Comparison of ENCODE assay signal across 8 cellular contexts in genomic region chr5:42993516-42994284, GRCh38. TPM values are rescaled to one million over a fixed set of nuclear protein-coding genes. Genes with fewer than 3 reads are reported as not detected.
DNase-seq lines count a peak whose midpoint lies in the region; ATAC-seq and TF ChIP-seq lines count a peak whose summit lies in the region.

No MANE protein-coding gene starts in this region.

- in situ Hi-C loops in mammary epithelial cell (cut with MboI; ENCODE audit: low sequenced_read_pairs in 2 of 2), result no loop called here

- H3K4me1 Mint-ChIP-seq in H9, result peaks cover 8 to 21% of the 10 kb centered on the region in 2 experiments
- H3K4me1 Mint-ChIP-seq in T-cell, result peaks cover 36 to 45% (median 43%) of the 10 kb centered on the region in 3 donors

- dilution Hi-C loops in mammary epithelial cell (cut with HindIII; ENCODE audit: low sequenced_read_pairs), result no loop called here

- H3K36me3 ChIP-seq in mammary epithelial cell (ENCODE audit: insufficient read depth, low read length) (no peaks in the 10 kb centered on the region), lower lobe of right lung (no peaks in the 10 kb centered on the region), stomach (no peaks in the 10 kb centered on the region), BE2C (no peaks in the 10 kb centered on the region)

- H4K5ac ChIP-seq in H9 (ENCODE audit: insufficient read length, low read depth, low read length), result no peak overlapping the region

- no peak overlapping the region for H4K91ac ChIP-seq in H9 (ENCODE audit: insufficient read length, low read depth, low read length)

- H3K4me3 ChIP-seq in mammary epithelial cell (replicated peaks in 1 of 3; ENCODE audit: insufficient read depth in 1 of 3, low read depth in 2 of 3, low read length in 3 of 3), result no peak overlapping the region
- H3K4me3 ChIP-seq in lower lobe of right lung, result peak overlapping the region; percentile 58
- peak overlapping the region; percentile 29 to 55 (median 34) for H3K4me3 ChIP-seq in stomach
- H3K4me3 ChIP-seq in BE2C (ENCODE audit: low read depth, low read length), result no peak overlapping the region

- no peak overlapping the region for H3K14ac ChIP-seq in H9 (ENCODE audit: insufficient read depth, low read length)

- no peak overlapping the region for H2BK120ac ChIP-seq in H9 (ENCODE audit: low read depth, low read length, poor library complexity, severe bottlenecking)

- peak; percentile 9 to 24 (median 10) for ATAC-seq in T-cell (replicated peaks in 1 of 4)
- ATAC-seq in lower lobe of right lung, result peak; percentile 20 to 38

- peaks cover 18 to 31% of the 10 kb centered on the region in 2 experiments for H3K9me3 Mint-ChIP-seq in H9
- H3K9me3 Mint-ChIP-seq in T-cell, result no peaks in the 10 kb centered on the region

- H3K27ac Mint-ChIP-seq in H9, result no peak overlapping the region
- H3K27ac Mint-ChIP-seq in T-cell, result peak overlapping the region; percentile 100

- H3K36me3 Mint-ChIP-seq in H9 (ENCODE audit: insufficient read depth in 1 of 3, low read depth in 3 of 3) (peaks cover 0 to 7% (median 5%) of the 10 kb centered on the region in 3 experiments; a peak in 3 of 7 replicates), T-cell (no peaks in the 10 kb centered on the region)

- H3K23ac ChIP-seq in H9 (ENCODE audit: insufficient read length, low read depth, low read length), result no peak overlapping the region

- no peak overlapping the region for H2AFZ ChIP-seq in H9 (ENCODE audit: low read length)
- peak overlapping the region; percentile 35 for H2AFZ ChIP-seq in mammary epithelial cell (ENCODE audit: low read depth, low read length)

- H4K20me1 ChIP-seq in H9 (ENCODE audit: control insufficient read depth, insufficient read depth, insufficient read length) (no peaks in the 10 kb centered on the region), mammary epithelial cell (ENCODE audit: insufficient read depth, low read length) (no peaks in the 10 kb centered on the region)

- no peak overlapping the region for H3T11ph ChIP-seq in H9 (ENCODE audit: low read length)

- no CpG with 5 or more reads among the region's 34 CpGs for WGBS in H9 (ENCODE audit: extremely low coverage, insufficient read length, low lambda C conversion rate)
- 39% methylated on average over 29 of the region's 34 CpGs for WGBS in mammary epithelial cell (ENCODE audit: low coverage, missing lambda C conversion rate)
- 15 to 19% (median 17%) methylated on average over 32 to 34 of the region's 34 CpGs for WGBS in stomach, 5 donors

- TF ChIP-seq CTCF in H9 (conservative IDR thresholded peaks at IDR 0.05) (no peak), mammary epithelial cell (conservative IDR thresholded peaks at IDR 0.05 in 1 of 2, IDR thresholded peaks at IDR 0.05 in 1 of 2; ENCODE audit: extremely low read depth in 1 of 2, insufficient read depth in 1 of 2, low read depth in 1 of 2, low read length in 2 of 2) (no peak), lower lobe of right lung (IDR thresholded peaks at IDR 0.05) (no peak), stomach (IDR thresholded peaks at IDR 0.05) (no peak), BE2C (IDR thresholded peaks at IDR 0.05; ENCODE audit: low read depth, low read length) (no peak)

- intact Hi-C loops in mammary epithelial cell (cut with micrococcal nuclease) (no loop called here), lower lobe of right lung (cut with DNase I) (loop anchor here (5.0 kb wide), 1 partner anchor 41 kb away; no protein-coding TSS in a partner anchor), stomach (cut with DNase I; ENCODE audit: low total_unique reads) (no loop called here)

- no peak overlapping the region for H2BK20ac ChIP-seq in H9 (ENCODE audit: low read depth, low read length, poor library complexity, severe bottlenecking)

- TF ChIP-seq EP300 in stomach (IDR thresholded peaks at IDR 0.05), result no peak

- H3K4me2 ChIP-seq in H9 (ENCODE audit: insufficient read depth, insufficient read length, low read length) (no peak overlapping the region), mammary epithelial cell (ENCODE audit: insufficient read depth, low read depth, low read length) (peak overlapping the region; percentile 43)

- H3K79me2 ChIP-seq in H9 (ENCODE audit: insufficient read depth, low read length), result no peaks in the 10 kb centered on the region
- no peaks in the 10 kb centered on the region for H3K79me2 ChIP-seq in mammary epithelial cell (ENCODE audit: insufficient read depth, low read length)

- H2BK5ac ChIP-seq in H9 (ENCODE audit: insufficient read length, low read length), result no peak overlapping the region

- H3K27ac ChIP-seq in H9 (ENCODE audit: insufficient read length, low read depth, low read length), result no peak overlapping the region
- no peak overlapping the region for H3K27ac ChIP-seq in mammary epithelial cell (ENCODE audit: insufficient read depth, low read depth, low read length)
- H3K27ac ChIP-seq in lower lobe of right lung, result peak overlapping the region; percentile 99
- peak overlapping the region; percentile 75 to 96 (median 89) for H3K27ac ChIP-seq in stomach

- no peak overlapping the region for H3K56ac ChIP-seq in H9 (ENCODE audit: insufficient read length, low read depth, low read length)

- no peak overlapping the region for H3K18ac ChIP-seq in H9 (ENCODE audit: insufficient read length, low read depth, low read length)

- H3K23me2 ChIP-seq in H9 (ENCODE audit: insufficient read length, low read depth, low read length, poor library complexity, severe bottlenecking), result peaks cover 12% of the 10 kb centered on the region

- no TSS peak for BruUV-seq in mammary epithelial cell (replicated peaks; lab: Mats Ljungman, UMichigan)

- H3K27me3 ChIP-seq in H9 (ENCODE audit: insufficient read depth, low read length), result peaks cover 75% of the 10 kb centered on the region
- H3K27me3 ChIP-seq in mammary epithelial cell (ENCODE audit: insufficient read depth, low read length), result no peaks in the 10 kb centered on the region
- peaks cover 78% of the 10 kb centered on the region for H3K27me3 ChIP-seq in lower lobe of right lung (ENCODE audit: low read depth)
- peaks cover 54 to 98% (median 71%) of the 10 kb centered on the region in 3 donors for H3K27me3 ChIP-seq in stomach
- H3K27me3 ChIP-seq in BE2C, result peaks cover 85% of the 10 kb centered on the region

- H3K4me1 ChIP-seq in H9 (ENCODE audit: insufficient read depth, low read length) (no peaks in the 10 kb centered on the region), mammary epithelial cell (ENCODE audit: insufficient read depth, low read length) (no peaks in the 10 kb centered on the region), lower lobe of right lung (peaks cover 17% of the 10 kb centered on the region), stomach (peaks cover 5 to 24% (median 14%) of the 10 kb centered on the region in 4 donors), BE2C (no peaks in the 10 kb centered on the region)

- POLR2A ChIA-PET in T-cell (lab: Charles Lee), result interaction anchor here (0.6 to 5.1 kb wide), 19 partner anchors 15 to 491 kb away, joined by 3 to 122 read pairs (median 10); partner anchors contain the start of genes HMGCS1 (in 1 of the 2) and ZNF131 (in 1 of the 2)

- H3K27me3 Mint-ChIP-seq in H9 (ENCODE audit: low read depth) (peaks cover 99% of the 10 kb centered on the region), T-cell (no peaks in the 10 kb centered on the region)

- H3K4me3 Mint-ChIP-seq in H9, result peak overlapping the region in 1 of 2 experiments; percentile 44; a peak in 3 of 5 replicates
- peak overlapping the region; percentile 99 to 100 (median 100) for H3K4me3 Mint-ChIP-seq in T-cell

- H4K8ac ChIP-seq in H9 (replicated peaks; ENCODE audit: insufficient read length, low read depth, low read length), result no peak overlapping the region

- H3K9me3 ChIP-seq in H9 (ENCODE audit: control insufficient read depth, low read depth, low read length), result no peaks in the 10 kb centered on the region
- H3K9me3 ChIP-seq in mammary epithelial cell (replicated peaks; ENCODE audit: insufficient read depth, low read length), result peaks cover 25% of the 10 kb centered on the region
- H3K9me3 ChIP-seq in lower lobe of right lung, result no peaks in the 10 kb centered on the region
- peaks cover 0 to 49% (median 19%) of the 10 kb centered on the region in 4 donors for H3K9me3 ChIP-seq in stomach
- 0 out of 2 replicates have a peak, but pooled peaks cover 3% of the 10 kb centered on the region for H3K9me3 ChIP-seq in BE2C

- CTCF ChIA-PET in T-cell (lab: Charles Lee) (interaction anchor here (0.6 to 10.3 kb wide), 20 partner anchors 13 to 490 kb away, joined by 3 to 146 read pairs (median 6); partner anchors contain the start of genes HMGCS1 (in 1 of the 2), TMEM267 (in 1 of the 2) and ZNF131 (in 1 of the 2)), mammary epithelial cell (lab: Charles Lee; ENCODE audit: low non-redundant PET) (no interaction called here)

- no peak overlapping the region for H2AK5ac ChIP-seq in H9 (ENCODE audit: insufficient read length, low read length)

- no peak for TF ChIP-seq POLR2A in stomach (IDR thresholded peaks at IDR 0.05)

- DNase-seq in AML-193 (lab: John Stamatoyannopoulos, UW) (peak; percentile 36 to 45), H9 (peak; percentile 37), T-cell (peak; percentile 55 to 80 (median 67)), mammary epithelial cell (no peak), lower lobe of right lung (peak; percentile 56), stomach (no peak), NCI-H2196 treated with DMSO at 0.1 percent for 48 hours (lab: John Stamatoyannopoulos, UW; ENCODE audit: unreplicated experiment) (no peak), BE2C (no peak)

- H3K79me1 ChIP-seq in H9 (ENCODE audit: insufficient read depth, low read depth, low read length, poor library complexity, severe bottlenecking), result no peaks in the 10 kb centered on the region

- no peak overlapping the region for H3K4ac ChIP-seq in H9 (ENCODE audit: low read depth, low read length)

- H3K9ac ChIP-seq in H9 (ENCODE audit: extremely low read depth, insufficient read length, low read length) (no peak overlapping the region), mammary epithelial cell (ENCODE audit: insufficient read depth, low read length) (no peak overlapping the region)

- H2BK15ac ChIP-seq in H9 (ENCODE audit: low read depth, low read length), result no peak overlapping the region

- H2BK12ac ChIP-seq in H9 (ENCODE audit: insufficient read length, low read depth, low read length), result no peak overlapping the region

RNA-seq across cellular contexts. Expression of gene ANXA2R, which starts 46.4 kb away (rescaled TPM):
- total RNA-seq in H9 (2021) (0.20 and 0.22 TPM in 2 replicates), T-cell (10 to 100 TPM; 47.8 to 64.1 (median 53.1) TPM), mammary epithelial cell (1 to 10 TPM; 2.2 TPM), lower lobe of right lung (4.4 TPM), stomach (1 to 10 TPM in 4 of 5 donors, not detected in 1; 1.2 to 7.5 (median 2.8) TPM)
- polyA plus RNA-seq in mammary epithelial cell (0.07 TPM), stomach (1 to 10 TPM in 1 of 3 donors, under 1 TPM in 2; 0.76 to 2.2 (median 0.87) TPM)
- not detected for polyA minus RNA-seq in mammary epithelial cell
- polyA plus RNA-seq in BE2C (2012; ENCODE audit: insufficient read depth, insufficient read length, low read depth), result 7.1 TPM

Comparison
In these comparisons a context has a peak if more than half of its experiments do, and no peak if none do; other contexts are left out.
1. DNase-seq: peak in AML-193 (2 of 2), H9 (single experiment), T-cell (34 of 34) and lower lobe of right lung (single experiment); none in mammary epithelial cell (single experiment), stomach (single experiment), NCI-H2196 treated with DMSO at 0.1 percent for 48 hours (single experiment) and BE2C (single experiment).
2. H3K27ac ChIP-seq: peak in lower lobe of right lung (single experiment) and stomach (5 of 5); none in H9 (single experiment) and mammary epithelial cell (single experiment).
3. H3K27ac Mint-ChIP-seq: peak in T-cell (2 of 2); none in H9 (0 of 3).
4. H3K4me3 ChIP-seq: peak in lower lobe of right lung (single experiment) and stomach (4 of 4); none in mammary epithelial cell (0 of 3) and BE2C (single experiment).